8 cellular contexts compared by ENCODE assay signal in genomic region chr12:105705765-105706164, GRCh38.
DNase-seq lines count a peak whose midpoint lies in the region; ATAC-seq and TF ChIP-seq lines count a peak whose summit lies in the region.

No MANE protein-coding gene starts in this region.

- TF ChIP-seq CTCF in CD14-positive monocyte (IDR thresholded peaks at IDR 0.05) (peak; percentile 64), HEK293 (tag by site-specific recombination; IDR thresholded peaks at IDR 0.05) (peak; percentile 15; the same call in 1 of the 2 replicates), OCI-LY3 (IDR thresholded peaks at IDR 0.05; ENCODE audit: low read depth, low read length) (peak; percentile 93)

- H2AFZ ChIP-seq in OCI-LY3 (ENCODE audit: low read depth, low read length) = peak overlapping the region; percentile 66; the same call in 1 of the 2 replicates
- no peak overlapping the region for H2AFZ ChIP-seq in mesenchymal stem cell (ENCODE audit: low read depth, low read length)

- no peaks in the 10 kb centered on the region for H3K79me2 ChIP-seq in OCI-LY3 (ENCODE audit: low read length)

- H3K4me1 Mint-ChIP-seq in CD14-positive monocyte = no peaks in the 10 kb centered on the region

- no peak for DNase-seq in CD14-positive monocyte (ENCODE audit: low spot score)
- peak; percentile 63 for DNase-seq in mesenchymal stem cell

- H4K20me1 ChIP-seq in OCI-LY3 (ENCODE audit: insufficient read depth, low read length) = no peaks in the 10 kb centered on the region

- no peaks in the 10 kb centered on the region for H3K36me3 Mint-ChIP-seq in CD14-positive monocyte

- H3K14ac ChIP-seq in mesenchymal stem cell (ENCODE audit: low read length in 2 of 2) = no peak overlapping the region

- no peak overlapping the region for H2BK120ac ChIP-seq in mesenchymal stem cell (ENCODE audit: low read depth, low read length)

- no peak overlapping the region for H3K4me3 Mint-ChIP-seq in CD14-positive monocyte

- no peak overlapping the region for H2BK15ac ChIP-seq in mesenchymal stem cell (ENCODE audit: low read depth, poor library complexity, severe bottlenecking)

- H3K4me1 ChIP-seq in HEK293 (ENCODE audit: control insufficient read depth, insufficient read depth, low read length) (peaks cover 11% of the 10 kb centered on the region), OCI-LY3 (ENCODE audit: low read length) (peaks cover 19% of the 10 kb centered on the region), ectodermal cell (ENCODE audit: control insufficient read depth, insufficient read depth, low read length) (peaks cover 21% of the 10 kb centered on the region), mesenchymal stem cell (ENCODE audit: control insufficient read depth, insufficient read depth, low read depth, low read length) (peaks cover 13% of the 10 kb centered on the region)

- CTCF ChIA-PET in HEK293 (lab: Yijun Ruan, JAX) = interaction anchor here (0.6 to 4.1 kb wide), 22 partner anchors 8 to 518 kb away, joined by 3 to 39 read pairs (median 4); no protein-coding TSS in a partner anchor

- WGBS in ectodermal cell, 2 experiments = 32 to 33% methylated on average over 7 of the region's 7 CpGs
- 35% methylated on average over 7 of the region's 7 CpGs for WGBS in mesenchymal stem cell

- H3K36me3 ChIP-seq in HEK293 (ENCODE audit: control insufficient read depth in 2 of 2, insufficient read depth in 1 of 2, low read length in 2 of 2) (no peaks in the 10 kb centered on the region), OCI-LY3 (replicated peaks; ENCODE audit: low read depth, low read length) (no peaks in the 10 kb centered on the region), ectodermal cell (ENCODE audit: control insufficient read depth, insufficient read depth, low read length) (no peaks in the 10 kb centered on the region), mesenchymal stem cell (ENCODE audit: control insufficient read depth in 1 of 2, insufficient read depth in 2 of 2, low read depth in 1 of 2, low read length in 2 of 2) (no peaks in the 10 kb centered on the region)

- H3K9me3 ChIP-seq in HEK293 (ENCODE audit: control insufficient read depth, insufficient read depth, low read depth, low read length) (no peaks in the 10 kb centered on the region), OCI-LY3 (ENCODE audit: insufficient read depth, low read length) (no peaks in the 10 kb centered on the region), ectodermal cell (ENCODE audit: control insufficient read depth, low read length) (no peaks in the 10 kb centered on the region), mesenchymal stem cell (ENCODE audit: control insufficient read depth, low read length) (no peaks in the 10 kb centered on the region)

- POLR2A ChIA-PET in HEK293 (lab: Yijun Ruan, JAX) = interaction anchor here (1.0 to 1.1 kb wide), 2 partner anchors 431 to 433 kb away, joined by 3 to 4 read pairs; partner anchors contain the start of gene NUAK1

- no peak overlapping the region for H2BK12ac ChIP-seq in mesenchymal stem cell (ENCODE audit: low read length in 2 of 2)

- intact Hi-C loops in CD14-positive monocyte (cut with micrococcal nuclease) = loop anchor here in 1 of 2 donors (10.0 kb wide), 1 partner anchor 429 kb away; the partner anchor contains the start of gene NUAK1

- H3K27ac Mint-ChIP-seq in CD14-positive monocyte = peak overlapping the region in 1 of 7 donors; percentile 72

- no peak overlapping the region for H2AK5ac ChIP-seq in mesenchymal stem cell (ENCODE audit: low read length, severe bottlenecking)

- H2BK5ac ChIP-seq in mesenchymal stem cell (ENCODE audit: low read depth, low read length, poor library complexity, severe bottlenecking) = no peak overlapping the region

- H4K8ac ChIP-seq in mesenchymal stem cell (ENCODE audit: low read length) = no peak overlapping the region

- H3K4me3 ChIP-seq in HEK293 (ENCODE audit: low read depth, low read length) (no peak overlapping the region), OCI-LY3 (ENCODE audit: low read length) (no peak overlapping the region), ectodermal cell (ENCODE audit: insufficient read depth, low read depth, low read length) (no peak overlapping the region), mesenchymal stem cell (ENCODE audit: insufficient read depth in 1 of 2, low read depth in 1 of 2, low read length in 2 of 2) (no peak overlapping the region)

- peaks cover 2 to 5% (median 3%) of the 10 kb centered on the region in 3 donors for H3K27me3 Mint-ChIP-seq in CD14-positive monocyte (ENCODE audit: low read depth in 3 of 3)

- H3K4me2 ChIP-seq in OCI-LY3 (ENCODE audit: low read length) = peak overlapping the region; percentile 33
- H3K4me2 ChIP-seq in mesenchymal stem cell (ENCODE audit: low read length, poor library complexity, severe bottlenecking) = no peak overlapping the region

- ATAC-seq in GM18861 (IDR thresholded peaks at IDR 0.05; ENCODE audit: unreplicated experiment) = no peak
- ATAC-seq in HG02623 (IDR thresholded peaks at IDR 0.05; ENCODE audit: unreplicated experiment) = no peak
- no peak for ATAC-seq in GM21515 (IDR thresholded peaks at IDR 0.05; ENCODE audit: unreplicated experiment)

- H3K79me1 ChIP-seq in mesenchymal stem cell (replicated peaks; ENCODE audit: low read length, poor library complexity, severe bottlenecking) = no peaks in the 10 kb centered on the region

- H3K27me3 ChIP-seq in OCI-LY3 (ENCODE audit: low read depth, low read length) (no peaks in the 10 kb centered on the region), ectodermal cell (ENCODE audit: control insufficient read depth, insufficient read depth, low read length, poor library complexity, severe bottlenecking) (no peaks in the 10 kb centered on the region), mesenchymal stem cell (ENCODE audit: control insufficient read depth in 1 of 2, insufficient read depth in 1 of 2, low read length in 2 of 2) (peaks cover 0 to 5% of the 10 kb centered on the region in 2 experiments)

- H4K91ac ChIP-seq in mesenchymal stem cell (ENCODE audit: low read length) = no peak overlapping the region

- no peak overlapping the region for H3K18ac ChIP-seq in mesenchymal stem cell (ENCODE audit: low read depth in 1 of 2, low read length in 2 of 2)

- peaks cover 0 to 1% (median 0%) of the 10 kb centered on the region in 7 donors for H3K9me3 Mint-ChIP-seq in CD14-positive monocyte

- H3K9ac ChIP-seq in OCI-LY3 (ENCODE audit: low read length) = peak overlapping the region; percentile 23; the same call in 1 of the 2 replicates
- no peak overlapping the region for H3K9ac ChIP-seq in mesenchymal stem cell (ENCODE audit: low read length)

- H3K4ac ChIP-seq in mesenchymal stem cell (ENCODE audit: low read depth in 1 of 2, low read length in 2 of 2) = no peak overlapping the region

- no peak overlapping the region for H3K23ac ChIP-seq in mesenchymal stem cell (ENCODE audit: low read length in 2 of 2)

- H3K27ac ChIP-seq in HEK293 (ENCODE audit: extremely low read depth, low read depth, low read length) (peak overlapping the region; percentile 50; the same call in 1 of the 2 replicates), OCI-LY3 (ENCODE audit: low read length) (no peak overlapping the region), ectodermal cell (ENCODE audit: insufficient read depth, low read depth, low read length, poor library complexity, severe bottlenecking) (peak overlapping the region; percentile 27), mesenchymal stem cell (ENCODE audit: low read length, poor library complexity, severe bottlenecking) (peak overlapping the region; percentile 74)

TF ChIP-seq in HEK293, 187 proteins besides CTCF, POLR2A, EP300 and RAD21:
- TF ChIP-seq ZNF2 (tag by site-specific recombination; IDR thresholded peaks at IDR 0.05) = no peak
- no peak for TF ChIP-seq REPIN1 (tag by site-specific recombination; IDR thresholded peaks at IDR 0.05; ENCODE audit: low read depth)
- no peak for TF ChIP-seq ZSCAN30 (tag by site-specific recombination; IDR thresholded peaks at IDR 0.05)
- no peak for TF ChIP-seq ZNF324 (tag by site-specific recombination; IDR thresholded peaks at IDR 0.05)
- peak; percentile 16; the same call in 1 of the 2 replicates for TF ChIP-seq ZIC2 (tag by site-specific recombination; IDR thresholded peaks at IDR 0.05)
- no peak for TF ChIP-seq ZNF341 (tag by site-specific recombination; IDR thresholded peaks at IDR 0.05; ENCODE audit: low read depth)
- TF ChIP-seq ZNF654 (tag by site-specific recombination; IDR thresholded peaks at IDR 0.05; ENCODE audit: low read depth) = peak; percentile 46
- TF ChIP-seq ZNF600 (tag by site-specific recombination; IDR thresholded peaks at IDR 0.05) = peak; percentile 21; the same call in 1 of the 2 replicates
- TF ChIP-seq ZNF660 (tag by site-specific recombination; IDR thresholded peaks at IDR 0.05) = 0 out of 2 replicates have a peak, but pooled peaks have one; percentile 45
- TF ChIP-seq HOXD13 (CRISPR knock-in tag; IDR thresholded peaks at IDR 0.05; ENCODE audit: borderline replicate concordance) = no peak
- TF ChIP-seq ZNF112 (tag by site-specific recombination; IDR thresholded peaks at IDR 0.05) = no peak
- TF ChIP-seq ZNF266 (tag by site-specific recombination; IDR thresholded peaks at IDR 0.05; ENCODE audit: low read depth) = no peak
- TF ChIP-seq MEIS1 (CRISPR knock-in tag; IDR thresholded peaks at IDR 0.05; ENCODE audit: borderline replicate concordance) = no peak
- TF ChIP-seq IKZF3 (tag by site-specific recombination; IDR thresholded peaks at IDR 0.05) = no peak
TF ChIP-seq in HEK293: peak in this region for 4.

Comparison
In these comparisons a context has a peak if more than half of its experiments do, and no peak if none do; other contexts are left out.
1. CTCF ChIP-seq: peak in every context shown above with its lines; median percentile 93 in OCI-LY3; 64 in CD14-positive monocyte; 15 in HEK293.